In genomic region chr9:113592806-113593575, GRCh38 we compare ENCODE assay signal across 9 cellular contexts.
DNase-seq lines count a peak whose midpoint lies in the region; ATAC-seq, FAIRE-seq and TF ChIP-seq lines count a peak whose summit lies in the region.
"Had no signal": no experiment of that assay in that cellular context is flagged by ENCODE, and none has a peak within 500 bp of the region (broad histone marks: within the 10 kb centered on the region; RNA-seq: fewer than 3 reads in every experiment).

No MANE protein-coding gene starts in this region.

- H3K27ac ChIP-seq in left ventricle myocardium inferior (replicated peaks) (peak overlapping the region; percentile 94), K562 (ENCODE audit: extremely low read depth, low read depth, low read length) (no peak overlapping the region), mesodermal cell (ENCODE audit: low read depth, low read length, severe bottlenecking) (peak overlapping the region; percentile 87), uterus (peak overlapping the region; percentile 72 to 89)

- H3K79me2 ChIP-seq in K562 (ENCODE audit: control insufficient read depth, insufficient read depth, low read length), result no peaks in the 10 kb centered on the region

- BruUV-seq in K562 (replicated peaks; lab: Mats Ljungman, UMichigan), result no TSS peak

- H3K9me3 ChIP-seq in left ventricle myocardium inferior (replicated peaks) (no peaks in the 10 kb centered on the region), K562 (replicated peaks; ENCODE audit: control insufficient read depth, insufficient read depth, low read depth, low read length) (no peaks in the 10 kb centered on the region), mesodermal cell (ENCODE audit: control insufficient read depth, low read length) (no peaks in the 10 kb centered on the region), uterus (no peaks in the 10 kb centered on the region), HAP-1 (no peaks in the 10 kb centered on the region)

- ATAC-seq in left cardiac atrium, result no peak
- no peak for ATAC-seq in K562

- no peak overlapping the region for H3K4me2 ChIP-seq in K562 (ENCODE audit: insufficient read depth, low read length)

- H3K9me1 ChIP-seq in K562 (ENCODE audit: control insufficient read depth, insufficient read depth, low read length), result no peaks in the 10 kb centered on the region

- no peaks in the 10 kb centered on the region; the same call in 1 of the 2 replicates for H4K20me1 ChIP-seq in K562 (replicated peaks; ENCODE audit: control insufficient read depth, insufficient read depth, low read length)

- POLR2A ChIA-PET in K562 (lab: Yijun Ruan, JAX), result no interaction called here

- TF ChIP-seq POLR2A in K562 (conservative IDR thresholded peaks at IDR 0.05) (no peak), uterus (IDR thresholded peaks at IDR 0.05) (no peak)

- H3K4me1 ChIP-seq in left ventricle myocardium inferior, result peaks cover 97% of the 10 kb centered on the region
- peaks cover 0 to 9% of the 10 kb centered on the region in 2 experiments; a peak in 3 of 5 replicates for H3K4me1 ChIP-seq in K562 (replicated peaks in 1 of 2; ENCODE audit: control insufficient read depth in 2 of 2, insufficient read depth in 2 of 2, low read length in 2 of 2)
- peaks cover 36% of the 10 kb centered on the region for H3K4me1 ChIP-seq in mesodermal cell (ENCODE audit: control insufficient read depth, insufficient read depth, low read length, poor library complexity, severe bottlenecking)
- H3K4me1 ChIP-seq in uterus, result peaks cover 0 to 5% of the 10 kb centered on the region in 2 donors
- peaks cover 11% of the 10 kb centered on the region for H3K4me1 ChIP-seq in HAP-1

- H3K27me3 ChIP-seq in left ventricle myocardium inferior (ENCODE audit: low read depth) (no peaks in the 10 kb centered on the region), K562 (ENCODE audit: control insufficient read depth in 2 of 2, insufficient read depth in 2 of 2, low read length in 2 of 2) (peaks cover 0 to 9% of the 10 kb centered on the region in 2 experiments; a peak in 3 of 5 replicates), uterus (no peaks in the 10 kb centered on the region), HAP-1 (ENCODE audit: low read depth) (no peaks in the 10 kb centered on the region)

- TF ChIP-seq EP300 in K562 (IDR thresholded peaks at IDR 0.05; ENCODE audit: low read length), result no peak

- H3K36me3 ChIP-seq in left ventricle myocardium inferior (peaks cover 27% of the 10 kb centered on the region), K562 (ENCODE audit: control insufficient read depth, insufficient read depth, low read length) (no peaks in the 10 kb centered on the region), mesodermal cell (ENCODE audit: control insufficient read depth, insufficient read depth, low read length) (peaks cover 43% of the 10 kb centered on the region), uterus (no peaks in the 10 kb centered on the region), HAP-1 (replicated peaks) (no peaks in the 10 kb centered on the region; the same call in 1 of the 2 replicates)

- intact Hi-C loops in left ventricle myocardium inferior (cut with micrococcal nuclease) (no loop called here), left cardiac atrium (cut with DNase I) (no loop called here), K562 (cut with micrococcal nuclease) (no loop called here), uterus (cut with DNase I; ENCODE audit: low total_unique reads) (no loop called here)

- H2AFZ ChIP-seq in K562 (ENCODE audit: low read depth, low read length), result no peak overlapping the region

- TF ChIP-seq CTCF in left ventricle myocardium inferior (IDR thresholded peaks at IDR 0.05; ENCODE audit: borderline replicate concordance) (no peak), K562 (IDR thresholded peaks at IDR 0.05 in 2 of 3, conservative IDR thresholded peaks at IDR 0.05 in 1 of 3; ENCODE audit: insufficient read depth in 2 of 3, low read depth in 1 of 3, low read length in 3 of 3) (no peak), uterus (IDR thresholded peaks at IDR 0.05) (no peak)

- in situ Hi-C loops in K562 (cut with MboI), result loop anchor here (5.0 kb wide), 1 partner anchor 321 kb away; no protein-coding TSS in a partner anchor
- in situ Hi-C loops in HAP-1 (cut with MboI; ENCODE audit: low sequenced_read_pairs), result loop anchor here (5.0 kb wide), 1 partner anchor 64 kb away; no protein-coding TSS in a partner anchor

- no peak for DNase-seq in left ventricle myocardium inferior
- no peak for DNase-seq in left cardiac atrium
- no peak for DNase-seq in K562 (ENCODE audit: extremely low read depth in 1 of 4, low spot score in 3 of 4)
- no peak for DNase-seq in uterus
- no peak for DNase-seq in HAP-1 (ENCODE audit: low spot score in 2 of 2)
- no peak for DNase-seq in stimulated activated CD4-positive, alpha-beta T cell treated with anti-CD3 and anti-CD28 coated beads, Interleukin-1b, Interleukin-23, amount 100 ng/mL, for 48 hours
- DNase-seq in NCI-H524 treated with DMSO at 0.1 percent for 48 hours (lab: John Stamatoyannopoulos, UW), result no peak
- DNase-seq: activated naive CD4-positive, alpha-beta T cell treated with Interleukin-2 at 50 U/mL for 16 hours had no signal

- peak overlapping the region; percentile 82 for H3K4me3 ChIP-seq in left ventricle myocardium inferior
- no peak overlapping the region for H3K4me3 ChIP-seq in K562
- H3K4me3 ChIP-seq in mesodermal cell (ENCODE audit: extremely low read depth, insufficient read depth, low read length, poor library complexity, severe bottlenecking), result peak overlapping the region; percentile 97
- H3K4me3 ChIP-seq in uterus, result peak overlapping the region in 1 of 2 donors; percentile 46
- no peak overlapping the region for H3K4me3 ChIP-seq in HAP-1

- no peak for TF ChIP-seq RAD21 in K562 (CRISPR knock-in tag; conservative IDR thresholded peaks at IDR 0.05 in 1 of 2, IDR thresholded peaks at IDR 0.05 in 1 of 2)

- WGBS in K562 (ENCODE audit: insufficient coverage, low coverage, missing lambda C conversion rate), result 48% methylated on average over 8 of the region's 8 CpGs
- WGBS in mesodermal cell (ENCODE audit: insufficient coverage in 2 of 2), 2 experiments, result 60 to 73% methylated on average over 1 of the region's 8 CpGs

- no peak for FAIRE-seq in K562 (lab: Jason Lieb, UNC)

- CTCF ChIA-PET in K562 (lab: Yijun Ruan, JAX; ENCODE audit: low intra/inter-chr PET ratio), result interaction anchor here (5.8 to 6.1 kb wide), 2 partner anchors 64 to 147 kb away, joined by 43 to 91 read pairs; no protein-coding TSS in a partner anchor

- no peak overlapping the region; a peak in 1 of 4 replicates for H3K9ac ChIP-seq in K562 (ENCODE audit: insufficient read depth in 1 of 2, low read depth in 2 of 2, low read length in 2 of 2)

TF ChIP-seq in K562, 482 proteins besides CTCF, POLR2A, EP300 and RAD21:
- TF ChIP-seq ZNF24 (IDR thresholded peaks at IDR 0.05) (no peak), HDAC2 (IDR thresholded peaks at IDR 0.05) (no peak), ZNF316 (IDR thresholded peaks at IDR 0.05) (peak; percentile 89), ZNF277 (CRISPR knock-in tag; IDR thresholded peaks at IDR 0.05; ENCODE audit: borderline replicate concordance) (no peak), ID3 (CRISPR knock-in tag; IDR thresholded peaks at IDR 0.05) (no peak), ID3 (tag; IDR thresholded peaks at IDR 0.05) (no peak), RNF2 (IDR thresholded peaks at IDR 0.05) (no peak), CCAR2 (IDR thresholded peaks at IDR 0.05; ENCODE audit: low read depth, low read length) (no peak), MAFK (IDR thresholded peaks at IDR 0.05; ENCODE audit: low read length) (0 out of 2 replicates have a peak, but pooled peaks have one; percentile 25), CREB1 (IDR thresholded peaks at IDR 0.05) (no peak), CREB1 (CRISPR knock-in tag; IDR thresholded peaks at IDR 0.05) (no peak), C11orf30 (IDR thresholded peaks at IDR 0.05; ENCODE audit: low read depth) (peak; percentile 66; the same call in 1 of the 2 replicates), PHB2 (IDR thresholded peaks at IDR 0.05; ENCODE audit: low read depth) (no peak), ZKSCAN3 (CRISPR knock-in tag; IDR thresholded peaks at IDR 0.05) (no peak), ZEB2 (IDR thresholded peaks at IDR 0.05) (no peak), ZNF445 (CRISPR knock-in tag; IDR thresholded peaks at IDR 0.05; ENCODE audit: low read depth) (no peak), SRF (CRISPR knock-in tag; IDR thresholded peaks at IDR 0.05) (no peak), SRSF9 (IDR thresholded peaks at IDR 0.05; ENCODE audit: borderline replicate concordance, low read depth, low read length) (no peak), ZNF354B (CRISPR knock-in tag; IDR thresholded peaks at IDR 0.05) (no peak), MTA1 (IDR thresholded peaks at IDR 0.05; ENCODE audit: borderline replicate concordance) (no peak), ZNF124 (CRISPR knock-in tag; IDR thresholded peaks at IDR 0.05) (no peak), MAFG (tag; conservative IDR thresholded peaks at IDR 0.05) (peak; percentile 50; the same call in 1 of the 2 replicates), NR3C1 (CRISPR knock-in tag; IDR thresholded peaks at IDR 0.05) (no peak)
TF ChIP-seq in K562: peak in this region for 4.

Comparison
In these comparisons a context has a peak if more than half of its experiments do, and no peak if none do; other contexts are left out.
1. H3K4me3 ChIP-seq: peak in left ventricle myocardium inferior (single experiment) and mesodermal cell (single experiment); none in K562 (single experiment) and HAP-1 (single experiment).